8 cellular contexts compared by ENCODE assay signal in the genomic region with DNA sequence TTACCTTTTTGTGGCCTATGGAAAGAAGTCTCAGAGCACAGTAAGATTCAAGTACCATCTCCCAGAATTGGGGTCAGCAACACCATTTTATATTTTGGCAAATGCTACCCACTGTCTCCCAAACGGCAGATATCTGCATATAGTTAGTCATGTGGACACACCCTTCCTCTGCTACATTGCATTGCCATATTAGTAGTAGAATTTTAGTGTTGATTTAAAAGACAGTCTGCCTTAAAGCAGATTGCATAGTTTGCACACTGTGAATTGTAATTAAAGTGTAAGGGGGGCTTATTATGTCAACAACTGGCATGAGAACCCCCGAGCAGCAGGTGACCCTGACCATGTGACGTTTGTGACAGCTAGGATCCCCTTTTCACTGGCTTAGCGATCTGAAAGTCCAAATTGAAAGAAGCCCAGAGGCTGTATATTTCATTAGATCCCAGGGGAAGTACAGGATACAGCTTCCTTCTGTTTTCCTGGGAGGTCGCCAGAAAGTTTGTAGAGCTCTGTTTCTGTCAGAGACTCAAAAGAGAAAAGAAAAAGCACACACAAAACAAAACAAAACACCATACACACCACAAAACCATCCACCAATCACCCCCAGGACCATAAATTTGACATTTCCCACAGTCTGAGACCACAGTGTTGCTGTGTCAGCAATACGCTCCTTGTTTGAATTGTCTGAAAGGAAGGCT.
DNase-seq lines count a peak whose midpoint lies in the region; ATAC-seq lines count a peak whose summit lies in the region.

No MANE protein-coding gene starts in this region.

- H3K9me3 Mint-ChIP-seq in stimulated activated effector memory CD8-positive, alpha-beta T cell treated with anti-CD3 and anti-CD28 coated beads, Interleukin-12 subunit alpha, Interleukin-12 subunit beta, amount 100 ng/mL, for 72 hours, result no peaks in the 10 kb centered on the region

- H3K36me3 Mint-ChIP-seq in stimulated activated effector memory CD8-positive, alpha-beta T cell treated with anti-CD3 and anti-CD28 coated beads, Interleukin-12 subunit alpha, Interleukin-12 subunit beta, amount 100 ng/mL, for 72 hours, result peaks cover 7% of the 10 kb centered on the region

- H3K4me3 Mint-ChIP-seq in stimulated activated effector memory CD8-positive, alpha-beta T cell treated with anti-CD3 and anti-CD28 coated beads, Interleukin-12 subunit alpha, Interleukin-12 subunit beta, amount 100 ng/mL, for 72 hours, result peak overlapping the region; percentile 59

- peak; percentile 69 for ATAC-seq in left ventricle myocardium superior
- peak; percentile 84 for ATAC-seq in stimulated activated effector memory CD8-positive, alpha-beta T cell treated with anti-CD3 and anti-CD28 coated beads, Interleukin-12 subunit alpha, Interleukin-12 subunit beta, amount 100 ng/mL, for 72 hours
- ATAC-seq in GM21526 (IDR thresholded peaks at IDR 0.05; ENCODE audit: low FRiP score, unreplicated experiment), result no peak

- H3K27ac ChIP-seq in angular gyrus (ENCODE audit: low read depth, low read length), result peak overlapping the region; percentile 14

- H3K4me1 Mint-ChIP-seq in stimulated activated effector memory CD8-positive, alpha-beta T cell treated with anti-CD3 and anti-CD28 coated beads, Interleukin-12 subunit alpha, Interleukin-12 subunit beta, amount 100 ng/mL, for 72 hours, result peaks cover 30% of the 10 kb centered on the region

- H3K27ac Mint-ChIP-seq in stimulated activated effector memory CD8-positive, alpha-beta T cell treated with anti-CD3 and anti-CD28 coated beads, Interleukin-12 subunit alpha, Interleukin-12 subunit beta, amount 100 ng/mL, for 72 hours, result peak overlapping the region; percentile 79

- intact Hi-C loops in left ventricle myocardium superior (cut with micrococcal nuclease), result no loop called here

- DNase-seq in KG1 (lab: John Stamatoyannopoulos, UW) (peak; percentile 31), left ventricle myocardium superior (no peak), glomerular visceral epithelial cell (ENCODE audit: extremely low spot score) (no peak), inferior parietal cortex (ENCODE audit: extremely low spot score) (no peak)
- no peak for DNase-seq in stimulated activated effector memory CD8-positive, alpha-beta T cell treated with anti-CD3 and anti-CD28 coated beads, Interleukin-12 subunit alpha, Interleukin-12 subunit beta, amount 100 ng/mL, for 72 hours (ENCODE audit: low spot score in 2 of 2)
- no peak for DNase-seq in activated effector memory CD4-positive, alpha-beta T cell treated with Interleukin-2 at 50 U/mL for 16 hours
